12 cellular contexts compared by ENCODE assay signal in the genomic region with DNA sequence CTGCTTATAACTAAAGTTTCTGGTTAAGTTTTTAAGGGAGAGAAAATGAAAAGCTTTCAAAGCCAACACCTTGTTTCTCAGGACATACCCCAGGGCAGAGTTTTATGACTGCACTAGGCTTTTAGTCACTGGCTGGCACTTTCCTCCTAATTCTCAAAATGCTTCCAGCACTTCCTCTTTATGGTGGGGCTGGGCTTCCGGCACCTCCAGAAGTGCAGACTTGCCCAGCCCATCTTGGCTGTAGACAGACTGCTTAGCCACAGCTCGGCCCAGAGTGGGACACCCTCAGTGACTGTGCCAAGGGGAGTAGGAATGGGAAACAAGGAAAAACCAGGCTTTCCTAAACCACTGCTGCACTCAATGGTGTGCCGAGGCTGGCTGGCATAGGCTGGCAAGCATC. TPM values are rescaled to one million over a fixed set of nuclear protein-coding genes. Genes with fewer than 3 reads are reported as not detected.
DNase-seq lines count a peak whose midpoint lies in the region; ATAC-seq lines count a peak whose summit lies in the region.
"Had no signal": no experiment of that assay in that cellular context is flagged by ENCODE, and none has a peak within 500 bp of the region (broad histone marks: within the 10 kb centered on the region; RNA-seq: fewer than 3 reads in every experiment).

No MANE protein-coding gene starts in this region.

- H3K9me3 ChIP-seq in right cardiac atrium (ENCODE audit: control insufficient read depth, low read length), result no peaks in the 10 kb centered on the region
- H3K9me3 ChIP-seq: adrenal gland, testis had no signal

- H3K27me3 ChIP-seq in right cardiac atrium (ENCODE audit: control insufficient read depth, insufficient read depth), result no peaks in the 10 kb centered on the region
- H3K27me3 ChIP-seq: testis had no signal

- H3K27ac Mint-ChIP-seq in stimulated activated naive B cell treated with anti-CD40 and anti-IgM and Interleukin-4, amounts not matched to agents 10 μg/mL and 1 μg/mL and 100 μg/mL, for 72 hours, result no peak overlapping the region
- H3K27ac Mint-ChIP-seq: natural killer cell had no signal

- DNase-seq in Kasumi-1 (lab: John Stamatoyannopoulos, UW) (peak; percentile 33 to 63), SIG-M5 (lab: John Stamatoyannopoulos, UW) (peak; percentile 27), right cardiac atrium (peak; percentile 33 to 69 (median 58)), HuH-7.5 (ENCODE audit: low spot score) (no peak), amniotic stem cell (lab: John Stamatoyannopoulos, UW) (no peak)
- peak; percentile 2 for DNase-seq in stimulated activated naive B cell treated with anti-CD40 and anti-IgM and Interleukin-4, amounts not matched to agents 10 μg/mL and 1 μg/mL and 100 μg/mL, for 72 hours
- DNase-seq in activated CD4-positive, alpha-beta T cell treated with anti-CD3 and anti-CD28 coated beads, Interleukin-2, amount 50 U/mL, for 4 hours, result no peak
- DNase-seq: activated T-cell treated with anti-CD3 and anti-CD28 coated beads for 4 hours, natural killer cell, NCI-H2171 treated with DMSO at 0.1 percent for 48 hours, testis had no signal

- H3K4me3 Mint-ChIP-seq in stimulated activated naive B cell treated with anti-CD40 and anti-IgM and Interleukin-4, amounts not matched to agents 10 μg/mL and 1 μg/mL and 100 μg/mL, for 72 hours, result peak overlapping the region in 1 of 2 donors; percentile 12
- H3K4me3 Mint-ChIP-seq: natural killer cell had no signal

- no peaks in the 10 kb centered on the region for H3K9me3 Mint-ChIP-seq in stimulated activated naive B cell treated with anti-CD40 and anti-IgM and Interleukin-4, amounts not matched to agents 10 μg/mL and 1 μg/mL and 100 μg/mL, for 72 hours
- H3K9me3 Mint-ChIP-seq: natural killer cell had no signal

- peaks cover 0 to 11% of the 10 kb centered on the region in 2 donors for H3K27me3 Mint-ChIP-seq in stimulated activated naive B cell treated with anti-CD40 and anti-IgM and Interleukin-4, amounts not matched to agents 10 μg/mL and 1 μg/mL and 100 μg/mL, for 72 hours

- H3K36me3 Mint-ChIP-seq in stimulated activated naive B cell treated with anti-CD40 and anti-IgM and Interleukin-4, amounts not matched to agents 10 μg/mL and 1 μg/mL and 100 μg/mL, for 72 hours, result no peaks in the 10 kb centered on the region
- H3K36me3 Mint-ChIP-seq: natural killer cell had no signal

- no peaks in the 10 kb centered on the region for H3K4me1 ChIP-seq in right cardiac atrium (ENCODE audit: control insufficient read depth, insufficient read depth, low read length)
- H3K4me1 ChIP-seq: adrenal gland had no signal

- peaks cover 2 to 7% of the 10 kb centered on the region in 2 donors for H3K4me1 Mint-ChIP-seq in stimulated activated naive B cell treated with anti-CD40 and anti-IgM and Interleukin-4, amounts not matched to agents 10 μg/mL and 1 μg/mL and 100 μg/mL, for 72 hours

- WGBS in right cardiac atrium, result 45% methylated on average over 3 of the region's 3 CpGs

- H3K27ac ChIP-seq in right cardiac atrium (ENCODE audit: low read length), result no peak overlapping the region
- H3K27ac ChIP-seq: adrenal gland, testis had no signal

- peak; percentile 58 to 70 for ATAC-seq in right cardiac atrium
- peak; percentile 80 to 86 for ATAC-seq in stimulated activated naive B cell treated with anti-CD40 and anti-IgM and Interleukin-4, amounts not matched to agents 10 μg/mL and 1 μg/mL and 100 μg/mL, for 72 hours (replicated peaks)
- ATAC-seq: natural killer cell had no signal

- no peak overlapping the region for H3K4me3 ChIP-seq in right cardiac atrium (ENCODE audit: low read length)
- H3K4me3 ChIP-seq: adrenal gland, testis had no signal

- intact Hi-C loops in right cardiac atrium (cut with DNase I), result no loop called here

RNA-seq across cellular contexts. Expression of a gene that starts 23.2 kb away (rescaled TPM):
- total RNA-seq in right cardiac atrium, result 100 to 1,000 TPM; 149 to 204 (median 191) TPM
- polyA plus RNA-seq in right cardiac atrium, result 366 TPM

RNA-seq across cellular contexts. Expression of a gene that starts 49.2 kb away (rescaled TPM):
- 100 to 1,000 TPM; 102 to 157 (median 123) TPM for total RNA-seq in right cardiac atrium
- 283 TPM for polyA plus RNA-seq in right cardiac atrium

Comparison
In these comparisons a context has a peak if more than half of its experiments do, and no peak if none do; other contexts are left out.
1. DNase-seq: peak in Kasumi-1 (2 of 2), SIG-M5 (single experiment), right cardiac atrium (3 of 3) and stimulated activated naive B cell treated with anti-CD40 and anti-IgM and Interleukin-4, amounts not matched to agents 10 μg/mL and 1 μg/mL and 100 μg/mL, for 72 hours (single experiment); none in activated CD4-positive, alpha-beta T cell treated with anti-CD3 and anti-CD28 coated beads, Interleukin-2, amount 50 U/mL, for 4 hours (0 of 2), HuH-7.5 (single experiment) and amniotic stem cell (single experiment).